In genomic region chr16:843771-844170, GRCh38 we compare ENCODE assay signal across 23 cellular contexts. TPM values are rescaled to one million over a fixed set of nuclear protein-coding genes. Genes with fewer than 3 reads are reported as not detected.
DNase-seq lines count a peak whose midpoint lies in the region; ATAC-seq, FAIRE-seq and TF ChIP-seq lines count a peak whose summit lies in the region.
"Had no signal": no experiment of that assay in that cellular context is flagged by ENCODE, and none has a peak within 500 bp of the region (broad histone marks: within the 10 kb centered on the region; RNA-seq: fewer than 3 reads in every experiment).

No MANE protein-coding gene starts in this region.

- TF ChIP-seq CTCF in CD14-positive monocyte (IDR thresholded peaks at IDR 0.05), result no peak
- no peak for TF ChIP-seq CTCF in kidney (IDR thresholded peaks at IDR 0.05; ENCODE audit: borderline replicate concordance, extremely low read depth, insufficient read depth)
- no peak for TF ChIP-seq CTCF in coronary artery (IDR thresholded peaks at IDR 0.05)

- no peaks in the 10 kb centered on the region for H3K4me1 Mint-ChIP-seq in CD14-positive monocyte
- H3K4me1 Mint-ChIP-seq: CD4-positive, CD25-positive, alpha-beta regulatory T cell had no signal

- FAIRE-seq in kidney (lab: Jason Lieb, UNC), result no peak
- FAIRE-seq: A549, GM12892, H54 had no signal

- H3K27ac ChIP-seq in kidney (ENCODE audit: low read depth in 2 of 2, low read length in 2 of 2) (no peak overlapping the region), coronary artery (no peak overlapping the region)
- H3K27ac ChIP-seq: A549 had no signal

- peaks cover 0 to 9% (median 1%) of the 10 kb centered on the region in 3 donors for H3K27me3 Mint-ChIP-seq in CD14-positive monocyte (ENCODE audit: low read depth in 3 of 3)
- H3K27me3 Mint-ChIP-seq: CD4-positive, CD25-positive, alpha-beta regulatory T cell had no signal

- intact Hi-C loops in Right ventricle myocardium inferior (cut with DNase I), result no loop called here
- intact Hi-C loops in cardiac septum (cut with DNase I), result no loop called here
- intact Hi-C loops in CD14-positive monocyte (cut with micrococcal nuclease), result no loop called here
- intact Hi-C loops in kidney (cut with DNase I), result no loop called here

- H3K9me3 ChIP-seq in kidney (ENCODE audit: control insufficient read depth in 1 of 2, low read length in 2 of 2), result no peaks in the 10 kb centered on the region
- H3K9me3 ChIP-seq: BE2C, Caco-2 had no signal

- DNase-seq in Right ventricle myocardium inferior (ENCODE audit: missing footprints) (peak; percentile 67), cardiac septum (ENCODE audit: low spot score) (no peak), CD14-positive monocyte (ENCODE audit: low spot score) (peak; percentile 10), kidney (peak; percentile 65), GM03348 (ENCODE audit: low spot score) (no peak), coronary artery (ENCODE audit: low spot score) (no peak)
- DNase-seq: 8988T; ACHN; AML-193; BE2C; C1 segment of cervical spinal cord; Caco-2; CD4-positive, CD25-positive, alpha-beta regulatory T cell; CD8-positive, alpha-beta T cell; DMS153; DMS79 treated with DMSO at 0.1 percent for 48 hours; GF-D8; GOT3; HCEC 1CT had no signal

- H3K4me3 Mint-ChIP-seq in CD14-positive monocyte, result no peak overlapping the region
- H3K4me3 Mint-ChIP-seq: CD4-positive, CD25-positive, alpha-beta regulatory T cell; CD8-positive, alpha-beta T cell had no signal

- H3K9me3 Mint-ChIP-seq in CD14-positive monocyte, result peaks cover 17 to 38% (median 25%) of the 10 kb centered on the region in 7 donors
- H3K9me3 Mint-ChIP-seq: CD8-positive, alpha-beta T cell had no signal

- H3K9ac ChIP-seq in kidney (ENCODE audit: low read length in 2 of 2), result no peak overlapping the region

- no peak overlapping the region for H3K27ac Mint-ChIP-seq in CD14-positive monocyte
- H3K27ac Mint-ChIP-seq: CD8-positive, alpha-beta T cell had no signal

- H3K4me3 ChIP-seq in kidney (ENCODE audit: low read length in 2 of 2) (no peak overlapping the region), coronary artery (no peak overlapping the region)
- H3K4me3 ChIP-seq: A549 had no signal

- no peaks in the 10 kb centered on the region for H3K4me1 ChIP-seq in kidney (ENCODE audit: control insufficient read depth in 1 of 2, insufficient read depth in 1 of 2, low read depth in 1 of 2, low read length in 2 of 2)
- H3K4me1 ChIP-seq: A549, BE2C, Caco-2 had no signal

- H3K36me3 Mint-ChIP-seq in CD14-positive monocyte, result no peaks in the 10 kb centered on the region
- H3K36me3 Mint-ChIP-seq: CD4-positive, CD25-positive, alpha-beta regulatory T cell; CD8-positive, alpha-beta T cell had no signal

- ATAC-seq in Right ventricle myocardium inferior, result no peak
- ATAC-seq: A549; CD8-positive, alpha-beta T cell had no signal

- H3K36me3 ChIP-seq in kidney (ENCODE audit: control insufficient read depth in 1 of 2, insufficient read depth in 2 of 2, low read length in 2 of 2), result no peaks in the 10 kb centered on the region
- H3K36me3 ChIP-seq: BE2C had no signal

RNA-seq across cellular contexts. Expression of gene GNG13, which starts 43.2 kb away (rescaled TPM):
- total RNA-seq in Right ventricle myocardium inferior (not detected), cardiac septum (not detected), kidney (not detected)
- polyA plus RNA-seq in CD14-positive monocyte (not detected), kidney (ENCODE audit: insufficient read depth, low read depth, low replicate concordance) (not detected)
- total RNA-seq: Caco-2; CD4-positive, CD25-positive, alpha-beta regulatory T cell; CD8-positive, alpha-beta T cell; Daoy had no signal
- polyA plus RNA-seq: CD4-positive, CD25-positive, alpha-beta regulatory T cell had no signal

RNA-seq across cellular contexts. Expression of gene CHTF18, which starts 55.4 kb away (rescaled TPM):
- 6.4 TPM for total RNA-seq in Right ventricle myocardium inferior
- total RNA-seq in cardiac septum, result 7.1 TPM
- 1 to 10 TPM in 1 of 2 donors, under 1 TPM in 1; 0.57 to 2.2 TPM for polyA plus RNA-seq in CD14-positive monocyte
- 16.0 TPM for total RNA-seq in kidney
- polyA plus RNA-seq in kidney (ENCODE audit: insufficient read depth, low read depth, low replicate concordance), result 4.2 TPM

RNA-seq across cellular contexts. Expression of gene RPUSD1, which starts 55.6 kb away (rescaled TPM):
- total RNA-seq in Right ventricle myocardium inferior, result 9.7 TPM
- total RNA-seq in cardiac septum, result 7.9 TPM
- 10 to 100 TPM; 29.5 to 31.5 TPM for polyA plus RNA-seq in CD14-positive monocyte
- 16.9 TPM for total RNA-seq in kidney
- polyA plus RNA-seq in kidney (ENCODE audit: insufficient read depth, low read depth, low replicate concordance), result 15.1 TPM

Comparison
In these comparisons a context has a peak if more than half of its experiments do, and no peak if none do; other contexts are left out.
1. DNase-seq: peak in Right ventricle myocardium inferior (single experiment), CD14-positive monocyte (single experiment) and kidney (single experiment); none in cardiac septum (single experiment), GM03348 (single experiment) and coronary artery (single experiment).